In genomic region chr2:236236559-236237450, GRCh38 we compare ENCODE assay signal across 1 cellular context.
TF ChIP-seq lines count a peak whose summit lies in the region.

No MANE protein-coding gene starts in this region.

TF ChIP-seq in WTC11, 78 proteins besides CTCF, POLR2A, EP300 and RAD21 (continued from another document):
- no peak for TF ChIP-seq ZNF512 (CRISPR knock-in tag; IDR thresholded peaks at IDR 0.05; ENCODE audit: borderline replicate concordance)
- TF ChIP-seq ERG (CRISPR knock-in tag; IDR thresholded peaks at IDR 0.05), result no peak
- no peak for TF ChIP-seq ELF4 (CRISPR knock-in tag; IDR thresholded peaks at IDR 0.05; ENCODE audit: low read depth)
- no peak for TF ChIP-seq RORB (CRISPR knock-in tag; IDR thresholded peaks at IDR 0.05)
- no peak for TF ChIP-seq GRHL2 (CRISPR knock-in tag; IDR thresholded peaks at IDR 0.05; ENCODE audit: insufficient replicate concordance, severe bottlenecking)
